Comparison of ENCODE assay signal across 19 cellular contexts in the genomic region with DNA sequence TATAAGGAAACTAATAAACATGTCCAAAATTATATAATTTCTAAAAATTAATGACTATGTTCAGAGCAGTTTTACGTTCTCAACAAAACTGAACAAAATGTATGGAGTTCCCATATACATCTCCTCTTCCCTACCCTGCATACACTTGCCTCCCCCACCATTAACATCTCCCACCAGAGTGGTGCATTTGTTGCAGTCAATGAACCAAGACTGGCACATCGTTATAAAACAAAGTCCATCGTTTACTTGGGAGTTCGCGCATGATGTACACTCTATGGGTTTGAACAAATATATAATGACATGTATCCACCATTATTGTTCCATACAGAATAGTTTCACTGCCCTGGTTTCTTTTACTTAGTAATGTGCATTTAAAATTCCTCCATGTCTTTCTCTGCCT.
"Had no signal": no experiment of that assay in that cellular context is flagged by ENCODE, and none has a peak within 500 bp of the region (broad histone marks: within the 10 kb centered on the region; RNA-seq: fewer than 3 reads in every experiment).

No MANE protein-coding gene starts in this region.

- H3K4me3 ChIP-seq: ascending aorta, left ventricle myocardium inferior, ovary, prostate gland, right atrium auricular region, spleen, upper lobe of left lung had no signal

- H3K4me1 ChIP-seq: ascending aorta, foreskin keratinocyte, prostate gland, right atrium auricular region, spleen, upper lobe of left lung had no signal

- H3K27me3 ChIP-seq: ascending aorta, brain microvascular endothelial cell, foreskin keratinocyte, ovary, right atrium auricular region, spleen, upper lobe of left lung had no signal

- DNase-seq: activated T-cell treated with anti-CD3 and anti-CD28 coated beads, Interleukin-2, amount 50 U/mL, for 1 hour; brain microvascular endothelial cell; central memory CD4-positive, alpha-beta T cell; dermis blood vessel endothelial cell; effector CD8-positive, alpha-beta T cell; foreskin keratinocyte; kidney glomerular epithelial cell; left ventricle myocardium inferior; natural killer cell; ovary; spleen; stimulated activated CD4-positive, alpha-beta T cell treated with anti-CD3 and anti-CD28 coated beads, Interleukin-4, amount 100 ng/mL, for 24 hours; stimulated activated naive CD8-positive, alpha-beta T cell treated with anti-CD3 and anti-CD28 coated beads, Interleukin-15, Interleukin-2, amounts not matched to agents 100 U/mL and 50 U/mL, for 24 hours; T-helper 9 cell; upper lobe of left lung had no signal

- H3K36me3 ChIP-seq: ascending aorta, brain microvascular endothelial cell, left ventricle myocardium inferior, neutrophil, ovary, prostate gland, right atrium auricular region, spleen, upper lobe of left lung had no signal

- H3K27ac ChIP-seq: ascending aorta, brain microvascular endothelial cell, foreskin keratinocyte, neutrophil, ovary, prostate gland, right atrium auricular region, spleen, upper lobe of left lung had no signal

- H3K9me3 ChIP-seq: ascending aorta, left ventricle myocardium inferior, neutrophil, ovary, prostate gland, right atrium auricular region, spleen, upper lobe of left lung had no signal
